In the genomic region with DNA sequence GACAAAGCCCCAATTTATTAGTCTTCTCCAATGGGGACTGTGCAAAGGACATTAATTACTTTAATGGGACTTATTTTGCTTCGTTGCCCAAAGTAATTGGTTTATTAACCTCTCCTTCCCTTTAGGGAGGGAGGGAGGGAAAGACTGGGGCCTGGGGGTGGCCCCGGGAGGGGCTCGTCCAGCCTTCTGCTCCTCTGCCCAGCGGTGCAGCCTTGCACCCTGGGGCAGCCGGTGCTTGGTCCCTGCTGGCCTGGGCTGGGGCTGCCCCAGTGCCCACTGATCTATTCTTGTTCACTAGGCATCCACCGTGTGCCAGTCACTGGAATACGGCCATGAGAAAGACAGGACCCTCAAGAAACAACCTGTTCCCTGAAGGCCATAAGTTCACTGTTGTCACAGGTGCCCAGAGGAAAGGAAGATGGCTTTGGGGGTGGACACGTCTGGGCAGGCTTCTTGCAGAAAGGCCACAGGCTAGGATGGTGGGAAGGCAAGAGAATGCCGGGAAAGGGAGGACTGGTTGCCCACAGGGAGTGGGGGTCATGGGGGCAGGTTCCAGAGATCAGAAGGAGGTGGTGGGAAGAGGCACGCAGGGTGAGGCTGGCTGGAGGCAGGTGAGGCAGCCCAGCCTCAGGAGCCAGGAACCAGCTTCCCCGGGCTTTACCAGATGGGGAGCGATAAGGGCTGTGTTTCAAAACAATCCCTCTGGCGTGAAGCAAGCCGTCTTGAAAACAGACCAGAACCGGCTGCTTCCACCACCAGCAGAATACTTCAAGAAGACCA, we compare ENCODE assay signal across 18 cellular contexts. TPM values are rescaled to one million over a fixed set of nuclear protein-coding genes. Genes with fewer than 3 reads are reported as not detected.
A peak's percentile ranks its signal among the peaks of the same experiment; 100 is the strongest.
DNase-seq lines count a peak whose midpoint lies in the region.
"Had no signal": no experiment of that assay in that cellular context is flagged by ENCODE, and none has a peak within 500 bp of the region (broad histone marks: within the 10 kb centered on the region; RNA-seq: fewer than 3 reads in every experiment).

No MANE protein-coding gene starts in this region.

- H2BK120ac ChIP-seq in mesenchymal stem cell (ENCODE audit: low read depth, low read length), result no peak overlapping the region

- no peak overlapping the region for H4K8ac ChIP-seq in mesenchymal stem cell (ENCODE audit: low read length)

- H3K9me3 ChIP-seq in mesenchymal stem cell (ENCODE audit: control insufficient read depth, low read length), result no peaks in the 10 kb centered on the region
- H3K9me3 ChIP-seq: upper lobe of left lung had no signal

- peak; percentile 33 for DNase-seq in DMS 273 (lab: John Stamatoyannopoulos, UW; ENCODE audit: unreplicated experiment)
- DNase-seq in DMS 273 treated with DMSO at 0.1 percent for 48 hours (lab: John Stamatoyannopoulos, UW), result no peak
- DNase-seq in SK-N-DZ (ENCODE audit: low spot score), result peak; percentile 18
- DNase-seq in mesenchymal stem cell, result no peak
- peak; percentile 20 for DNase-seq in retina
- no peak for DNase-seq in NCI-H345 treated with DMSO at 0.1 percent for 48 hours (lab: John Stamatoyannopoulos, UW; ENCODE audit: unreplicated experiment)
- no peak for DNase-seq in GM19240 (ENCODE audit: insufficient read length, low spot score)
- no peak for DNase-seq in AG20443 (ENCODE audit: low spot score)
- DNase-seq: activated gamma-delta T cell, NCI-H1436, NCI-H2081 treated with DMSO at 0.1 percent for 48 hours, NCI-H345, NCI-H774, RPMI8226 had no signal

- WGBS in mesenchymal stem cell, result 94% methylated on average over 14 of the region's 15 CpGs

- H3K36me3 ChIP-seq in mesenchymal stem cell (ENCODE audit: control insufficient read depth in 1 of 2, insufficient read depth in 2 of 2, low read depth in 1 of 2, low read length in 2 of 2), result no peaks in the 10 kb centered on the region
- H3K36me3 ChIP-seq: upper lobe of left lung had no signal

- H3K4me2 ChIP-seq in mesenchymal stem cell (ENCODE audit: low read length, poor library complexity, severe bottlenecking), result no peak overlapping the region
- H3K4me2 ChIP-seq: smooth muscle cell had no signal

- no peak overlapping the region for H3K27ac ChIP-seq in mesenchymal stem cell (ENCODE audit: low read length, poor library complexity, severe bottlenecking)
- H3K27ac ChIP-seq: 22Rv1, SK-N-MC, upper lobe of left lung had no signal

- H3K4ac ChIP-seq in mesenchymal stem cell (ENCODE audit: low read depth in 1 of 2, low read length in 2 of 2), result no peak overlapping the region

- no peak overlapping the region for H2BK12ac ChIP-seq in mesenchymal stem cell (ENCODE audit: low read length in 2 of 2)

- H3K27me3 ChIP-seq in mesenchymal stem cell (ENCODE audit: control insufficient read depth in 1 of 2, insufficient read depth in 1 of 2, low read length in 2 of 2), result peaks cover 0 to 26% of the 10 kb centered on the region in 2 experiments
- H3K27me3 ChIP-seq: upper lobe of left lung had no signal

- no peak overlapping the region for H3K14ac ChIP-seq in mesenchymal stem cell (ENCODE audit: low read length in 2 of 2)

- H2BK5ac ChIP-seq in mesenchymal stem cell (ENCODE audit: low read depth, low read length, poor library complexity, severe bottlenecking), result no peak overlapping the region

- H2BK15ac ChIP-seq in mesenchymal stem cell (ENCODE audit: low read depth, poor library complexity, severe bottlenecking), result no peak overlapping the region

- no peak overlapping the region for H4K91ac ChIP-seq in mesenchymal stem cell (ENCODE audit: low read length)

- no peak overlapping the region for H3K4me3 ChIP-seq in mesenchymal stem cell (ENCODE audit: insufficient read depth in 1 of 2, low read depth in 1 of 2, low read length in 2 of 2)
- H3K4me3 ChIP-seq: SK-N-MC, smooth muscle cell, upper lobe of left lung had no signal

- no peak overlapping the region for H3K18ac ChIP-seq in mesenchymal stem cell (ENCODE audit: low read depth in 1 of 2, low read length in 2 of 2)

- no peak overlapping the region for H3K23ac ChIP-seq in mesenchymal stem cell (ENCODE audit: low read length in 2 of 2)

- H2AFZ ChIP-seq in mesenchymal stem cell (ENCODE audit: low read depth, low read length), result no peak overlapping the region

- no peaks in the 10 kb centered on the region for H3K79me1 ChIP-seq in mesenchymal stem cell (replicated peaks; ENCODE audit: low read length, poor library complexity, severe bottlenecking)

- H3K9ac ChIP-seq in mesenchymal stem cell (ENCODE audit: low read length), result no peak overlapping the region

- peak overlapping the region; percentile 81 for H2AK5ac ChIP-seq in mesenchymal stem cell (ENCODE audit: low read length, severe bottlenecking)

- peaks cover 43% of the 10 kb centered on the region for H3K4me1 ChIP-seq in mesenchymal stem cell (ENCODE audit: control insufficient read depth, insufficient read depth, low read depth, low read length)
- H3K4me1 ChIP-seq: upper lobe of left lung had no signal

RNA-seq across cellular contexts. Expression of a gene that starts 47.6 kb away (rescaled TPM):
- 0.01 TPM in 2 replicates for polyA plus RNA-seq in SK-N-DZ (2014; cell fraction: cytosol; rRNA removed)
- polyA plus RNA-seq in SK-N-DZ (2014; cell fraction: nucleus; rRNA removed), result 0.49 TPM in 2 replicates
- polyA plus RNA-seq in mesenchymal stem cell (2013, experiment 1 of 2), result 0.08 TPM
- polyA plus RNA-seq in mesenchymal stem cell (2013, experiment 2 of 2), result 0.05 TPM

Comparison
In these comparisons a context has a peak if more than half of its experiments do, and no peak if none do; other contexts are left out.
1. DNase-seq: peak in DMS 273 (single experiment), SK-N-DZ (single experiment) and retina (single experiment); none in DMS 273 treated with DMSO at 0.1 percent for 48 hours (single experiment), mesenchymal stem cell (single experiment), NCI-H345 treated with DMSO at 0.1 percent for 48 hours (single experiment), GM19240 (single experiment) and AG20443 (single experiment).